In the genomic region with DNA sequence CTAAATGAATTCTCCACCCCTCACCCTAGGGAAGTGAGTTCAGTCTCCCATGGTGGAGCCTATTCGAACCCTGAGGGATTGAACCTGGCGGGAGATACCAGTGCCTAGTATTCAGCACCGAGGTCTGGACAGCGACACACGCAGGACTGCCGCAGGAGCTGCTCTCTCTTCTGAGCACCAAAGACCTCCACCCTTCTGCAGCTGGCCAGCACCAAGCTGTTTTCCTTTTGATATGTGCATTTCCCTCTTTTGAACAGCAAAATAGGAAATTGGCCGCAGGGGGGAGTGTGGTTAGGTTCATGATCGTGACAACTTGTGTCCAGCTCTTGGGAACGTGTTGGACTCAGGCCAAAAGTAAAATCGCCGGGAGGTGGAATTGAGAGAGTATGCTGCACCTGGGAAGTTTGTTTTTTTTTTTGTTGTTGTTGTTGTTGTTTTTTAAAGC, we compare ENCODE assay signal across 8 cellular contexts. TPM values are rescaled to one million over a fixed set of nuclear protein-coding genes. Genes with fewer than 3 reads are reported as not detected.
A peak's percentile ranks its signal among the peaks of the same experiment; 100 is the strongest.
DNase-seq lines count a peak whose midpoint lies in the region; ATAC-seq lines count a peak whose summit lies in the region.

No MANE protein-coding gene starts in this region.

- H3K4me3 Mint-ChIP-seq in activated naive CD4-positive, alpha-beta T cell treated with anti-CD3 and anti-CD28 coated beads, Interleukin-2, amount 10 ng/mL, durations not matched to agents 7 days and 5 days, result no peak overlapping the region

- H3K4me1 Mint-ChIP-seq in activated naive CD4-positive, alpha-beta T cell treated with anti-CD3 and anti-CD28 coated beads, Interleukin-2, amount 10 ng/mL, durations not matched to agents 7 days and 5 days, result no peaks in the 10 kb centered on the region

- H3K27ac Mint-ChIP-seq in activated naive CD4-positive, alpha-beta T cell treated with anti-CD3 and anti-CD28 coated beads, Interleukin-2, amount 10 ng/mL, durations not matched to agents 7 days and 5 days, result no peak overlapping the region

- CTCF ChIA-PET in activated naive CD4-positive, alpha-beta T cell treated with anti-CD3 and anti-CD28 coated beads, Interleukin-2, amount 10 ng/mL, durations not matched to agents 7 days and 5 days (lab: Charles Lee), result interaction anchor here (1.0 to 1.3 kb wide), 2 partner anchors 89 to 167 kb away, joined by 3 to 4 read pairs; no protein-coding TSS in a partner anchor

- intact Hi-C loops in left cardiac atrium (cut with DNase I), result no loop called here

- H3K36me3 Mint-ChIP-seq in activated naive CD4-positive, alpha-beta T cell treated with anti-CD3 and anti-CD28 coated beads, Interleukin-2, amount 10 ng/mL, durations not matched to agents 7 days and 5 days, result no peaks in the 10 kb centered on the region

- no peaks in the 10 kb centered on the region for H3K9me3 Mint-ChIP-seq in activated naive CD4-positive, alpha-beta T cell treated with anti-CD3 and anti-CD28 coated beads, Interleukin-2, amount 10 ng/mL, durations not matched to agents 7 days and 5 days

- DNase-seq in AG08395 (ENCODE audit: low spot score) (peak; percentile 77), NOMO-1 treated with DMSO at 0.1 percent for 48 hours (lab: John Stamatoyannopoulos, UW; ENCODE audit: unreplicated experiment) (peak; percentile 62), left cardiac atrium (peak; percentile 73), retina (peak; percentile 78)
- peak; percentile 70 for DNase-seq in activated naive CD4-positive, alpha-beta T cell treated with anti-CD3 and anti-CD28 coated beads, Interleukin-2, amount 10 ng/mL, durations not matched to agents 7 days and 5 days

- H3K27me3 Mint-ChIP-seq in activated naive CD4-positive, alpha-beta T cell treated with anti-CD3 and anti-CD28 coated beads, Interleukin-2, amount 10 ng/mL, durations not matched to agents 7 days and 5 days, result peaks cover 43% of the 10 kb centered on the region

- peak; percentile 66 for ATAC-seq in GM18909 (IDR thresholded peaks at IDR 0.05; ENCODE audit: poor library complexity, unreplicated experiment)
- ATAC-seq in HG03571 (IDR thresholded peaks at IDR 0.05; ENCODE audit: unreplicated experiment), result peak; percentile 67
- ATAC-seq in left cardiac atrium, result peak; percentile 85 to 87
- ATAC-seq in HG03108 (IDR thresholded peaks at IDR 0.05; ENCODE audit: unreplicated experiment), result no peak

RNA-seq across cellular contexts. Expression of a gene that starts 1.2 kb away (rescaled TPM):
- total RNA-seq in left cardiac atrium, result 1 to 10 TPM in 1 of 2 donors, under 1 TPM in 1; 0.41 to 3.1 TPM
